ENCODE assay signal across 14 cellular contexts in the genomic region with DNA sequence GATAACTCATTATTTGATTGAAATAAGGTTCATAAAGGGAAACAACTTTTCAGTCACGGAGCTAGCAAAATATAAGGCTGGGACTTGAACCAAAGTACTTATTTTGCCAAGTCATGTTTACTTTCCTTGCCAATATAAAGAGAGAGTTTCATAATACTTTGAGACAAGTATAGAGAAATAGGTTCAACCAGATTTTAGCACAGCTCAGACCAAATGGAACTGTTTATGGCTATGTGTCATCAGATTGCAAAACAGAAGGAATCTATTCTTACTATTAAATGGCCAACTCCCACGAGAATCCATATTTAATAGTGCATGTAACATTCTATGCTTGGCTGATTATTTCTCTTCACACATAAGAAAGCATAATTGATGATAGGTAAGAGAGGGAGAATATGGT.
A peak's percentile ranks its signal among the peaks of the same experiment; 100 is the strongest.
DNase-seq lines count a peak whose midpoint lies in the region; ATAC-seq, FAIRE-seq and TF ChIP-seq lines count a peak whose summit lies in the region.
"Had no signal": no experiment of that assay in that cellular context is flagged by ENCODE, and none has a peak within 500 bp of the region (broad histone marks: within the 10 kb centered on the region; RNA-seq: fewer than 3 reads in every experiment).

No MANE protein-coding gene starts in this region.

- no peak overlapping the region for H3K4me3 ChIP-seq in astrocyte (ENCODE audit: insufficient read depth, low read depth, low read length)
- no peak overlapping the region for H3K4me3 ChIP-seq in foreskin fibroblast (ENCODE audit: low read depth in 1 of 2, low read length in 2 of 2)
- no peak overlapping the region for H3K4me3 ChIP-seq in aorta (ENCODE audit: low read length in 2 of 2)
- H3K4me3 ChIP-seq: transverse colon had no signal

- H3K9ac ChIP-seq in astrocyte (ENCODE audit: low read length) = no peak overlapping the region

- no peaks in the 10 kb centered on the region for H3K27me3 ChIP-seq in astrocyte (ENCODE audit: insufficient read depth, low read length)
- H3K27me3 ChIP-seq in aorta (ENCODE audit: control insufficient read depth in 1 of 2, insufficient read depth in 2 of 2, low read length in 1 of 2) = no peaks in the 10 kb centered on the region
- H3K27me3 ChIP-seq: transverse colon had no signal

- H3K27me3 Mint-ChIP-seq in astrocyte (ENCODE audit: low read depth, unreplicated experiment) = no peaks in the 10 kb centered on the region
- H3K27me3 Mint-ChIP-seq: dendritic cell treated with granulocyte-macrophage colony-stimulating factor and Interleukin-4, amounts not matched to agents 40 ng/mL and 50 ng/mL, for 4 days had no signal

- no peaks in the 10 kb centered on the region for H4K20me1 ChIP-seq in astrocyte (ENCODE audit: insufficient read depth, low read length)

- no peak overlapping the region for H3K27ac Mint-ChIP-seq in astrocyte (ENCODE audit: unreplicated experiment)
- H3K27ac Mint-ChIP-seq: dendritic cell treated with granulocyte-macrophage colony-stimulating factor and Interleukin-4, amounts not matched to agents 40 ng/mL and 50 ng/mL, for 4 days had no signal

- WGBS in aorta, 2 donors = 3 to 4% methylated on average over 2 of the region's 2 CpGs

- no peaks in the 10 kb centered on the region for H3K9me3 Mint-ChIP-seq in astrocyte (ENCODE audit: unreplicated experiment)
- H3K9me3 Mint-ChIP-seq: dendritic cell treated with granulocyte-macrophage colony-stimulating factor and Interleukin-4, amounts not matched to agents 40 ng/mL and 50 ng/mL, for 4 days had no signal

- H3K9me3 ChIP-seq in astrocyte (ENCODE audit: insufficient read depth, low read depth, low read length) (no peaks in the 10 kb centered on the region), aorta (ENCODE audit: control insufficient read depth, low read length) (no peaks in the 10 kb centered on the region)
- H3K9me3 ChIP-seq: transverse colon had no signal

- FAIRE-seq in astrocyte (lab: Jason Lieb, UNC) = no peak

- H3K79me2 ChIP-seq in astrocyte (ENCODE audit: insufficient read depth, low read length) = no peaks in the 10 kb centered on the region

- H3K4me1 Mint-ChIP-seq in astrocyte (ENCODE audit: low read depth, unreplicated experiment) = peaks cover 4% of the 10 kb centered on the region

- no peak overlapping the region for H3K4me3 Mint-ChIP-seq in astrocyte (ENCODE audit: unreplicated experiment)
- H3K4me3 Mint-ChIP-seq: dendritic cell treated with granulocyte-macrophage colony-stimulating factor and Interleukin-4, amounts not matched to agents 40 ng/mL and 50 ng/mL, for 4 days had no signal

- ATAC-seq in Right ventricle myocardium inferior (peak; percentile 89), aorta (ENCODE audit: low FRiP score) (peak; percentile 84), HG02970 (IDR thresholded peaks at IDR 0.05; ENCODE audit: low FRiP score, unreplicated experiment) (no peak)

- H3K36me3 Mint-ChIP-seq in astrocyte (ENCODE audit: low read depth, unreplicated experiment) = no peaks in the 10 kb centered on the region

- no peak overlapping the region for H3K27ac ChIP-seq in astrocyte (ENCODE audit: low read depth, low read length)
- no peak overlapping the region for H3K27ac ChIP-seq in aorta (ENCODE audit: low read depth in 1 of 2, low read length in 2 of 2)
- H3K27ac ChIP-seq: HL-60, transverse colon had no signal

- no peaks in the 10 kb centered on the region for H3K36me3 ChIP-seq in astrocyte (ENCODE audit: insufficient read depth, low read length)
- H3K36me3 ChIP-seq in aorta (ENCODE audit: control insufficient read depth in 1 of 2, insufficient read depth in 2 of 2, low read length in 1 of 2) = no peaks in the 10 kb centered on the region
- H3K36me3 ChIP-seq: transverse colon had no signal

- no peak overlapping the region for H2AFZ ChIP-seq in astrocyte (ENCODE audit: low read depth, low read length)

- H3K4me1 ChIP-seq in astrocyte (ENCODE audit: insufficient read depth, low read length) (no peaks in the 10 kb centered on the region), aorta (ENCODE audit: control insufficient read depth in 1 of 2, insufficient read depth in 2 of 2, low read length in 2 of 2) (no peaks in the 10 kb centered on the region)
- H3K4me1 ChIP-seq: transverse colon had no signal

- TF ChIP-seq CTCF in astrocyte (IDR thresholded peaks at IDR 0.05; ENCODE audit: insufficient read depth, low read depth, low read length) (no peak), foreskin fibroblast (IDR thresholded peaks at IDR 0.05; ENCODE audit: low read depth, low read length) (no peak)

- intact Hi-C loops in Right ventricle myocardium inferior (cut with DNase I) (no loop called here), cardiac septum (cut with DNase I) (no loop called here), aorta (cut with DNase I) (no loop called here)

- no peak overlapping the region for H3K4me2 ChIP-seq in astrocyte (ENCODE audit: low read length)

- DNase-seq in Right ventricle myocardium inferior (ENCODE audit: missing footprints) (no peak), cardiac septum (ENCODE audit: low spot score) (no peak), astrocyte (ENCODE audit: low read depth) (peak; percentile 12), foreskin fibroblast (peak; percentile 25 to 58), aorta (no peak), NCI-H774 (lab: John Stamatoyannopoulos, UW) (no peak)
- no peak for DNase-seq in stimulated activated CD4-positive, alpha-beta T cell treated with anti-CD3 and anti-CD28 coated beads, Interleukin-15, amount 100 ng/mL, for 24 hours
- DNase-seq: 8988T; activated naive CD4-positive, alpha-beta T cell treated with anti-CD3 and anti-CD28 coated beads, Interleukin-2, amount 50 U/mL, for 16 hours; DMS153; transverse colon had no signal

Comparison
In these comparisons a context has a peak if more than half of its experiments do, and no peak if none do; other contexts are left out.
1. DNase-seq: peak in astrocyte (single experiment) and foreskin fibroblast (2 of 2); none in Right ventricle myocardium inferior (single experiment), cardiac septum (single experiment), aorta (0 of 2), NCI-H774 (single experiment) and stimulated activated CD4-positive, alpha-beta T cell treated with anti-CD3 and anti-CD28 coated beads, Interleukin-15, amount 100 ng/mL, for 24 hours (single experiment).